Comparison of ENCODE assay signal across 1 cellular context in the genomic region with DNA sequence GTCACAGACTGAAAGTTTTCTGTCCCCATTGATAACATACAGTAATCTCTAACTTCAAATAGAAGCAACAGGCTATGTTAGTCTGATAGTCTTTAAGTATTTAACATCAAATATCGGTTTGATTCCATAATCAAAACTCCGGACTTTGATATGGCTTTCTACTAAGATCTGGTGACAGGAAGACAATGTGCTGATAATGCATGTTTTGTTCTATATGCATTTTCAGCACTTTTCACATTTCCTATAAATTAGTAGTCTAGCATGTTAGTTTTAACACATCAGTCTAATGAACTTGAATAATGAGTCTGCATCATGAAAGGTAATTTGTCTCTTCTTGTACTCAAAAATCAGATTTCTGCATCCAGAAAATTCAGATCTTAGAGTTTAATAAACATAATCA.
TF ChIP-seq lines count a peak whose summit lies in the region.

No MANE protein-coding gene starts in this region.

TF ChIP-seq in HepG2, 621 proteins besides CTCF, POLR2A, EP300 and RAD21 (continued from another document):
- TF ChIP-seq, protein P1, sequence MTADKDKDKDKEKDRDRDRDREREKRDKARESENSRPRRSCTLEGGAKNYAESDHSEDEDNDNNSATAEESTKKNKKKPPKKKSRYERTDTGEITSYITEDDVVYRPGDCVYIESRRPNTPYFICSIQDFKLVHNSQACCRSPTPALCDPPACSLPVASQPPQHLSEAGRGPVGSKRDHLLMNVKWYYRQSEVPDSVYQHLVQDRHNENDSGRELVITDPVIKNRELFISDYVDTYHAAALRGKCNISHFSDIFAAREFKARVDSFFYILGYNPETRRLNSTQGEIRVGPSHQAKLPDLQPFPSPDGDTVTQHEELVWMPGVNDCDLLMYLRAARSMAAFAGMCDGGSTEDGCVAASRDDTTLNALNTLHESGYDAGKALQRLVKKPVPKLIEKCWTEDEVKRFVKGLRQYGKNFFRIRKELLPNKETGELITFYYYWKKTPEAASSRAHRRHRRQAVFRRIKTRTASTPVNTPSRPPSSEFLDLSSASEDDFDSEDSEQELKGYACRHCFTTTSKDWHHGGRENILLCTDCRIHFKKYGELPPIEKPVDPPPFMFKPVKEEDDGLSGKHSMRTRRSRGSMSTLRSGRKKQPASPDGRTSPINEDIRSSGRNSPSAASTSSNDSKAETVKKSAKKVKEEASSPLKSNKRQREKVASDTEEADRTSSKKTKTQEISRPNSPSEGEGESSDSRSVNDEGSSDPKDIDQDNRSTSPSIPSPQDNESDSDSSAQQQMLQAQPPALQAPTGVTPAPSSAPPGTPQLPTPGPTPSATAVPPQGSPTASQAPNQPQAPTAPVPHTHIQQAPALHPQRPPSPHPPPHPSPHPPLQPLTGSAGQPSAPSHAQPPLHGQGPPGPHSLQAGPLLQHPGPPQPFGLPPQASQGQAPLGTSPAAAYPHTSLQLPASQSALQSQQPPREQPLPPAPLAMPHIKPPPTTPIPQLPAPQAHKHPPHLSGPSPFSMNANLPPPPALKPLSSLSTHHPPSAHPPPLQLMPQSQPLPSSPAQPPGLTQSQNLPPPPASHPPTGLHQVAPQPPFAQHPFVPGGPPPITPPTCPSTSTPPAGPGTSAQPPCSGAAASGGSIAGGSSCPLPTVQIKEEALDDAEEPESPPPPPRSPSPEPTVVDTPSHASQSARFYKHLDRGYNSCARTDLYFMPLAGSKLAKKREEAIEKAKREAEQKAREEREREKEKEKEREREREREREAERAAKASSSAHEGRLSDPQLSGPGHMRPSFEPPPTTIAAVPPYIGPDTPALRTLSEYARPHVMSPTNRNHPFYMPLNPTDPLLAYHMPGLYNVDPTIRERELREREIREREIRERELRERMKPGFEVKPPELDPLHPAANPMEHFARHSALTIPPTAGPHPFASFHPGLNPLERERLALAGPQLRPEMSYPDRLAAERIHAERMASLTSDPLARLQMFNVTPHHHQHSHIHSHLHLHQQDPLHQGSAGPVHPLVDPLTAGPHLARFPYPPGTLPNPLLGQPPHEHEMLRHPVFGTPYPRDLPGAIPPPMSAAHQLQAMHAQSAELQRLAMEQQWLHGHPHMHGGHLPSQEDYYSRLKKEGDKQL (CRISPR knock-in tag; IDR thresholded peaks at IDR 0.05; ENCODE audit: low read depth), result no peak
